8 cellular contexts compared by ENCODE assay signal in the genomic region with DNA sequence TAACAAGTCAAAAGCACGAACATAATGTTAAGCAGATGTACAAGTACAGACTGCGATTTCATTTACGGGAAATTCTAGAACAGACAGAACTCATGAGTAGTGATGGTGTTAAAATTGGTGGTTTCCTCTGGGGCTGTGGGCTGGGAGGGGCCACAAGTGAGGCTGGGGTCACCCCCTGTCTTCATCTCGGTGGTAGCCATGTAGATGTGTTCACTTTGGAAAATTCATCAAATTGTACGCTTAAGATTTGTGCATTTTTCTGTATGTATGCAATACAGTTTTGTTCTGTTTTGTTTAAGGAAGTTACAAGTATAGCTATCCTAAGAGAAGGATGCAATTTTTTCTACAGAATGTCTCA. TPM values are rescaled to one million over a fixed set of nuclear protein-coding genes. Genes with fewer than 3 reads are reported as not detected.
DNase-seq lines count a peak whose midpoint lies in the region; ATAC-seq, FAIRE-seq and TF ChIP-seq lines count a peak whose summit lies in the region.

No MANE protein-coding gene starts in this region.

- H4K20me1 ChIP-seq in BLaER1 treated with 17β-estradiol and CSF1 and Interleukin-3, amounts not matched to agents 10 nM and 100 nM: peaks cover 0 to 20% (median 10%) of the 10 kb centered on the region in 11 experiments; a peak in 11 of 22 replicates

- no peak for DNase-seq in bronchial epithelial cell (ENCODE audit: low read depth)
- no peak for DNase-seq in NCI-H82 treated with DMSO at 0.1 percent for 48 hours (lab: John Stamatoyannopoulos, UW; ENCODE audit: unreplicated experiment)
- DNase-seq in stimulated activated CD8-positive, alpha-beta memory T cell treated with anti-CD3 and anti-CD28 coated beads, Interleukin-4, amount 100 ng/mL, for 48 hours: no peak
- no peak for DNase-seq in NCI-H1694 treated with DMSO at 0.1 percent for 48 hours (lab: John Stamatoyannopoulos, UW)
- DNase-seq in D341Med (ENCODE audit: low spot score): no peak

- H3K36me3 ChIP-seq in BLaER1 treated with 17β-estradiol and CSF1 and Interleukin-3, amounts not matched to agents 10 nM and 100 nM: peaks cover 14 to 30% (median 25%) of the 10 kb centered on the region in 11 experiments
- H3K36me3 ChIP-seq in bronchial epithelial cell (ENCODE audit: control insufficient read depth, insufficient read depth, low read length): peaks cover 1% of the 10 kb centered on the region
- H3K36me3 ChIP-seq in muscle layer of colon (ENCODE audit: insufficient read depth, low read length): peaks cover 8% of the 10 kb centered on the region

- H3K27ac ChIP-seq in BLaER1 treated with 17β-estradiol and CSF1 and Interleukin-3, amounts not matched to agents 10 nM and 100 nM: peak overlapping the region; percentile 60 to 87 (median 81); a peak in 21 of 22 replicates
- H3K27ac ChIP-seq in muscle layer of colon (ENCODE audit: low read depth, low read length): peak overlapping the region; percentile 77

- peaks cover 17 to 30% (median 20%) of the 10 kb centered on the region in 10 experiments for H3K4me1 ChIP-seq in BLaER1 treated with 17β-estradiol and CSF1 and Interleukin-3, amounts not matched to agents 10 nM and 100 nM
- H3K4me1 ChIP-seq in muscle layer of colon (ENCODE audit: insufficient read depth, low read length): peaks cover 16% of the 10 kb centered on the region

- peak; percentile 15 for ATAC-seq in HG03135 (IDR thresholded peaks at IDR 0.05; ENCODE audit: unreplicated experiment)

- peak overlapping the region; percentile 78 to 98 (median 92) for H3K4me3 ChIP-seq in BLaER1 treated with 17β-estradiol and CSF1 and Interleukin-3, amounts not matched to agents 10 nM and 100 nM
- H3K4me3 ChIP-seq in bronchial epithelial cell (ENCODE audit: low read depth, low read length): peak overlapping the region; percentile 91
- H3K4me3 ChIP-seq in muscle layer of colon (ENCODE audit: low read depth in 1 of 2, low read length in 2 of 2): peak overlapping the region; percentile 37 to 98

- no peak for FAIRE-seq in bronchial epithelial cell (lab: Jason Lieb, UNC)

- peak overlapping the region; percentile 70 to 99 (median 85) for H3K4me2 ChIP-seq in BLaER1 treated with 17β-estradiol and CSF1 and Interleukin-3, amounts not matched to agents 10 nM and 100 nM

- no peak for TF ChIP-seq CTCF in bronchial epithelial cell (IDR thresholded peaks at IDR 0.05; ENCODE audit: insufficient read depth, low read length, severe bottlenecking)

- H3K9me3 ChIP-seq in BLaER1 treated with 17β-estradiol and CSF1 and Interleukin-3, amounts not matched to agents 10 nM and 100 nM (replicated peaks in 1 of 11): no peaks in the 10 kb centered on the region
- no peaks in the 10 kb centered on the region for H3K9me3 ChIP-seq in muscle layer of colon (ENCODE audit: low read length)

- no peaks in the 10 kb centered on the region for H3K27me3 ChIP-seq in BLaER1 treated with 17β-estradiol and CSF1 and Interleukin-3, amounts not matched to agents 10 nM and 100 nM
- H3K27me3 ChIP-seq in bronchial epithelial cell (ENCODE audit: control insufficient read depth, insufficient read depth, low read length) (no peaks in the 10 kb centered on the region), muscle layer of colon (ENCODE audit: control insufficient read depth in 1 of 2, insufficient read depth in 2 of 2, low read length in 2 of 2) (no peaks in the 10 kb centered on the region)

- H3K9ac ChIP-seq in BLaER1 treated with 17β-estradiol and CSF1 and Interleukin-3, amounts not matched to agents 10 nM and 100 nM: peak overlapping the region; percentile 84 to 91 (median 88)
- peak overlapping the region; percentile 33 for H3K9ac ChIP-seq in muscle layer of colon (ENCODE audit: low read length)

RNA-seq across cellular contexts. Expression of a gene that starts 0.5 kb away (rescaled TPM):
- total RNA-seq in bronchial epithelial cell: 26.1 and 35.1 TPM in 2 replicates

RNA-seq across cellular contexts. Expression of a gene that starts 44.4 kb away (rescaled TPM):
- total RNA-seq in bronchial epithelial cell: 30.3 and 32.3 TPM in 2 replicates
